Comparison of ENCODE assay signal across 13 cellular contexts in genomic region chr2:191878576-191879298, GRCh38. TPM values are rescaled to one million over a fixed set of nuclear protein-coding genes. Genes with fewer than 3 reads are reported as not detected.
DNase-seq lines count a peak whose midpoint lies in the region; ATAC-seq and TF ChIP-seq lines count a peak whose summit lies in the region.
"Had no signal": no experiment of that assay in that cellular context is flagged by ENCODE, and none has a peak within 500 bp of the region (broad histone marks: within the 10 kb centered on the region; RNA-seq: fewer than 3 reads in every experiment).

No MANE protein-coding gene starts in this region.

- DNase-seq in GM03348 (ENCODE audit: low spot score) (peak; percentile 65), SJSA1 (ENCODE audit: low read depth in 1 of 2, low spot score in 2 of 2) (peak in 1 of 2 experiments; percentile 65), fibroblast of the aortic adventitia (ENCODE audit: low read depth) (peak; percentile 83), retinal pigment epithelial cell (ENCODE audit: low read depth) (peak; percentile 95), cardiac septum (ENCODE audit: low spot score) (no peak), NK-92 (lab: John Stamatoyannopoulos, UW; ENCODE audit: unreplicated experiment) (no peak)
- DNase-seq: activated CD4-positive, alpha-beta T cell treated with anti-CD3 and anti-CD28 coated beads, Interleukin-2, amount 50 U/mL, for 48 hours; activated naive CD4-positive, alpha-beta T cell treated with anti-CD3 and anti-CD28 coated beads, Interleukin-2, amount 10 ng/mL, durations not matched to agents 7 days and 5 days; effector memory CD8-positive, alpha-beta T cell; Kasumi-1; NCI-H345 had no signal

- H3K4me1 ChIP-seq in SJSA1 (replicated peaks), result peaks cover 14% of the 10 kb centered on the region

- H3K27me3 ChIP-seq in SJSA1 (replicated peaks), result no peaks in the 10 kb centered on the region

- no peaks in the 10 kb centered on the region for H3K9me3 ChIP-seq in SJSA1 (replicated peaks)

- TF ChIP-seq CTCF in fibroblast of the aortic adventitia (IDR thresholded peaks at IDR 0.05; ENCODE audit: insufficient read depth, low read length), result no peak
- TF ChIP-seq CTCF in retinal pigment epithelial cell (conservative IDR thresholded peaks at IDR 0.05; ENCODE audit: low read depth, low read length), result no peak

- intact Hi-C loops in cardiac septum (cut with DNase I), result no loop called here

- no peak overlapping the region for H3K4me3 ChIP-seq in SJSA1
- no peak overlapping the region for H3K4me3 ChIP-seq in fibroblast of the aortic adventitia (ENCODE audit: low read depth, low read length)
- H3K4me3 ChIP-seq in retinal pigment epithelial cell (ENCODE audit: low read length), result no peak overlapping the region

- H3K36me3 ChIP-seq in SJSA1, result no peaks in the 10 kb centered on the region

- H3K27ac ChIP-seq in SJSA1, result peak overlapping the region; percentile 56

- ATAC-seq in GM21367 (IDR thresholded peaks at IDR 0.05; ENCODE audit: unreplicated experiment), result no peak
- no peak for ATAC-seq in GM21619 (IDR thresholded peaks at IDR 0.05; ENCODE audit: unreplicated experiment)
- ATAC-seq: effector memory CD8-positive, alpha-beta T cell had no signal

RNA-seq across cellular contexts. Expression of gene CAVIN2, which starts 31.8 kb away (rescaled TPM):
- 26.4 and 28.1 TPM in 2 replicates for total RNA-seq in SJSA1 (2014; rRNA removed; shearing (Covaris generic))
- total RNA-seq in fibroblast of the aortic adventitia (ENCODE audit: low replicate concordance) (24.1 and 29.8 TPM in 2 replicates), cardiac septum (145 TPM)

Comparison
In these comparisons a context has a peak if more than half of its experiments do, and no peak if none do; other contexts are left out.
1. DNase-seq: peak in GM03348 (single experiment), fibroblast of the aortic adventitia (single experiment) and retinal pigment epithelial cell (single experiment); none in cardiac septum (single experiment) and NK-92 (single experiment).